Comparison of ENCODE assay signal across 34 cellular contexts in the genomic region with DNA sequence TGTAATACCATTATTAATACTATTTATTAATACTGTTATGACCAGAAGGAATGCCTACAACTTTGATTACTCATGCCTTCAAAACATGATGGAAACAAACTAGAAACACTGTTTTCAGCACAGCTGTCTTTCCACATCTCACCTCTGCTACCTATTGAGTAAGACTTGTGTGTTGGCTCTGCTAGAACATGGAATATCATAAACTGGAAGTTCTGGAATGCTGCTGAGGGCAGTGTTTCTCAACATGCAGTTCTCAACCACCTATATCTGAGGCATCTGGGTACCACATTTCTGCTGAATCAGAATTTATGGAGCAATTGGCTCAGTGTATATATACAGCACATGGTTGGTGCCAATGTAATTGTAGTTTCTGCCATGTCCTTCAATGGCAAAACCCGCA.
"Had no signal": no experiment of that assay in that cellular context is flagged by ENCODE, and none has a peak within 500 bp of the region (broad histone marks: within the 10 kb centered on the region; RNA-seq: fewer than 3 reads in every experiment).

No MANE protein-coding gene starts in this region.

- DNase-seq: activated CD4-positive, alpha-beta T cell treated with anti-CD3 and anti-CD28 coated beads for 36 hours; activated CD4-positive, alpha-beta T cell treated with anti-CD3 and anti-CD28 coated beads, Interleukin-2, amount 10 ng/mL, durations not matched to agents 7 days and 5 days; activated CD4-positive, alpha-beta T cell treated with anti-CD3 and anti-CD28 coated beads, Interleukin-2, amount 50 U/mL, for 48 hours; activated CD8-positive, alpha-beta T cell treated with anti-CD3 and anti-CD28 coated beads, Interleukin-2, amount 10 ng/mL, durations not matched to agents 7 days and 5 days; activated gamma-delta T cell; activated naive CD4-positive, alpha-beta T cell treated with Interleukin-2 at 50 U/mL for 16 hours; activated naive CD8-positive, alpha-beta T cell treated with anti-CD3 and anti-CD28 coated beads, Interleukin-2, amount 10 ng/mL, durations not matched to agents 7 days and 5 days; activated T-cell treated with anti-CD3 and anti-CD28 coated beads, Interleukin-2, amount 50 U/mL, for 24 hours; aorta; brain microvascular endothelial cell; Karpas-422; KBM-7; MG63; NCI-H1048; NCI-H1436 treated with DMSO at 0.1 percent for 48 hours; NCI-H1694 treated with DMSO at 0.1 percent for 48 hours; NCI-H2029; NCI-H510A; NCI-H526; NCI-H748 treated with DMSO at 0.1 percent for 48 hours; NK-92 treated with Interleukin-12 subunit alpha and Interleukin-12 subunit beta, amount 100 ng/mL, for 24 hours; PC-3; Peyer's patch; RPMI8226; SHP77 treated with DMSO at 0.1 percent for 48 hours; SK-N-SH had no signal

- H3K4me1 Mint-ChIP-seq: activated CD4-positive, alpha-beta T cell treated with anti-CD3 and anti-CD28 coated beads for 36 hours; activated CD4-positive, alpha-beta T cell treated with anti-CD3 and anti-CD28 coated beads, Interleukin-2, amount 10 ng/mL, durations not matched to agents 7 days and 5 days; activated naive CD4-positive, alpha-beta T cell treated with anti-CD3 and anti-CD28 coated beads, Interleukin-2, amount 50 U/mL, for 24 hours; activated naive CD8-positive, alpha-beta T cell treated with anti-CD3 and anti-CD28 coated beads, Interleukin-2, amount 10 ng/mL, durations not matched to agents 7 days and 5 days; central memory CD8-positive, alpha-beta T cell had no signal

- H3K9ac ChIP-seq: SK-N-SH had no signal

- H3K4me1 ChIP-seq: Peyer's patch had no signal

- H3K9me3 ChIP-seq: MG63, Peyer's patch had no signal

- H3K4me3 ChIP-seq: cardiac muscle cell, MG63, Peyer's patch, SJSA1 had no signal

- H3K27ac ChIP-seq: brain microvascular endothelial cell, cardiac muscle cell, Peyer's patch, SJSA1 had no signal

- H3K27me3 ChIP-seq: brain microvascular endothelial cell, cardiac muscle cell, MG63, Peyer's patch, SJSA1 had no signal

- H3K4me3 Mint-ChIP-seq: activated CD4-positive, alpha-beta T cell treated with anti-CD3 and anti-CD28 coated beads for 36 hours; activated CD4-positive, alpha-beta T cell treated with anti-CD3 and anti-CD28 coated beads, Interleukin-2, amount 10 ng/mL, durations not matched to agents 7 days and 5 days; activated CD8-positive, alpha-beta T cell treated with anti-CD3 and anti-CD28 coated beads, Interleukin-2, amount 10 ng/mL, durations not matched to agents 7 days and 5 days; activated naive CD4-positive, alpha-beta T cell treated with anti-CD3 and anti-CD28 coated beads, Interleukin-2, amount 50 U/mL, for 24 hours; activated naive CD8-positive, alpha-beta T cell treated with anti-CD3 and anti-CD28 coated beads, Interleukin-2, amount 10 ng/mL, durations not matched to agents 7 days and 5 days; activated T-cell treated with anti-CD3 and anti-CD28 coated beads, Interleukin-2, amount 50 U/mL, for 24 hours; central memory CD8-positive, alpha-beta T cell; T-helper 1 cell treated with Interleukin-12 subunit alpha and Interleukin-12 subunit beta and Interleukin-4 antibody, amounts not matched to agents 30 μg/mL and 1 μg/mL, for 36 hours; T-helper 2 cell treated with Interferon-gamma antibody and Interleukin-4, amounts not matched to agents 5 μg/mL and 100 μg/mL, for 36 hours; WTC11 had no signal

- H3K27me3 Mint-ChIP-seq: activated CD4-positive, alpha-beta T cell treated with anti-CD3 and anti-CD28 coated beads for 36 hours; activated CD4-positive, alpha-beta T cell treated with anti-CD3 and anti-CD28 coated beads, Interleukin-2, amount 10 ng/mL, durations not matched to agents 7 days and 5 days; activated naive CD4-positive, alpha-beta T cell treated with anti-CD3 and anti-CD28 coated beads, Interleukin-2, amount 50 U/mL, for 24 hours; activated naive CD8-positive, alpha-beta T cell treated with anti-CD3 and anti-CD28 coated beads, Interleukin-2, amount 10 ng/mL, durations not matched to agents 7 days and 5 days; activated T-cell treated with anti-CD3 and anti-CD28 coated beads, Interleukin-2, amount 50 U/mL, for 24 hours; central memory CD8-positive, alpha-beta T cell had no signal

- H3K27ac Mint-ChIP-seq: activated CD4-positive, alpha-beta T cell treated with anti-CD3 and anti-CD28 coated beads for 36 hours; activated CD4-positive, alpha-beta T cell treated with anti-CD3 and anti-CD28 coated beads, Interleukin-2, amount 10 ng/mL, durations not matched to agents 7 days and 5 days; activated CD8-positive, alpha-beta T cell treated with anti-CD3 and anti-CD28 coated beads, Interleukin-2, amount 10 ng/mL, durations not matched to agents 7 days and 5 days; activated naive CD4-positive, alpha-beta T cell treated with anti-CD3 and anti-CD28 coated beads, Interleukin-2, amount 50 U/mL, for 24 hours; activated naive CD8-positive, alpha-beta T cell treated with anti-CD3 and anti-CD28 coated beads, Interleukin-2, amount 10 ng/mL, durations not matched to agents 7 days and 5 days; activated T-cell treated with anti-CD3 and anti-CD28 coated beads, Interleukin-2, amount 50 U/mL, for 24 hours; activated T-helper 2 cell treated with anti-CD3 and anti-CD28 coated beads, Interferon-gamma antibody, Interleukin-2, Interleukin-4, amounts not matched to agents 10 μg/mL and 5 μg/mL and 100 μg/mL, durations not matched to agents 14 hours and 24 hours and 36 hours; T-helper 1 cell treated with Interleukin-12 subunit alpha and Interleukin-12 subunit beta and Interleukin-4 antibody, amounts not matched to agents 30 μg/mL and 1 μg/mL, for 36 hours; T-helper 2 cell treated with Interferon-gamma antibody and Interleukin-4, amounts not matched to agents 5 μg/mL and 100 μg/mL, for 36 hours; WTC11 had no signal

- H3K4me2 ChIP-seq: SK-N-SH had no signal

- H3K9me3 Mint-ChIP-seq: activated CD4-positive, alpha-beta T cell treated with anti-CD3 and anti-CD28 coated beads, Interleukin-2, amount 10 ng/mL, durations not matched to agents 7 days and 5 days; activated naive CD8-positive, alpha-beta T cell treated with anti-CD3 and anti-CD28 coated beads, Interleukin-2, amount 10 ng/mL, durations not matched to agents 7 days and 5 days; T-helper 1 cell treated with Interleukin-12 subunit alpha and Interleukin-12 subunit beta and Interleukin-4 antibody, amounts not matched to agents 30 μg/mL and 1 μg/mL, for 36 hours; T-helper 2 cell treated with Interferon-gamma antibody and Interleukin-4, amounts not matched to agents 5 μg/mL and 100 μg/mL, for 36 hours had no signal

- H3K36me3 ChIP-seq: brain microvascular endothelial cell, cardiac muscle cell, MG63, Peyer's patch, SJSA1 had no signal

- H3K36me3 Mint-ChIP-seq: activated naive CD4-positive, alpha-beta T cell treated with anti-CD3 and anti-CD28 coated beads, Interleukin-2, amount 50 U/mL, for 24 hours; activated naive CD8-positive, alpha-beta T cell treated with anti-CD3 and anti-CD28 coated beads, Interleukin-2, amount 10 ng/mL, durations not matched to agents 7 days and 5 days had no signal
